Comparison of ENCODE assay signal across 8 cellular contexts in genomic region chr17:55238931-55239297, GRCh38. TPM values are rescaled to one million over a fixed set of nuclear protein-coding genes. Genes with fewer than 3 reads are reported as not detected.
A peak's percentile ranks its signal among the peaks of the same experiment; 100 is the strongest.
DNase-seq lines count a peak whose midpoint lies in the region; ATAC-seq and TF ChIP-seq lines count a peak whose summit lies in the region.

No MANE protein-coding gene starts in this region.

- H3K9me3 ChIP-seq in BLaER1 (no peaks in the 10 kb centered on the region; the same call in 1 of the 2 replicates), WERI-Rb-1 (ENCODE audit: severe bottlenecking) (no peaks in the 10 kb centered on the region)

- 0 out of 2 replicates have a peak, but pooled peaks have one; percentile 11 for TF ChIP-seq CTCF in WERI-Rb-1 (IDR thresholded peaks at IDR 0.05; ENCODE audit: low read depth, low read length)
- TF ChIP-seq CTCF in fibroblast of the aortic adventitia (IDR thresholded peaks at IDR 0.05; ENCODE audit: insufficient read depth, low read length), result no peak

- ATAC-seq in GM19438 (IDR thresholded peaks at IDR 0.05; ENCODE audit: low read depth, unreplicated experiment), result peak; percentile 33

- H3K36me3 ChIP-seq in BLaER1 (no peaks in the 10 kb centered on the region), WERI-Rb-1 (no peaks in the 10 kb centered on the region)

- no peaks in the 10 kb centered on the region for H4K20me1 ChIP-seq in BLaER1

- H3K4me3 ChIP-seq in BLaER1, result peak overlapping the region; percentile 63
- H3K4me3 ChIP-seq in Jurkat, Clone E6-1 (ENCODE audit: low read length), result peak overlapping the region; percentile 60
- H3K4me3 ChIP-seq in WERI-Rb-1 (ENCODE audit: low read depth, low read length), result peak overlapping the region; percentile 94
- peak overlapping the region; percentile 62 for H3K4me3 ChIP-seq in fibroblast of the aortic adventitia (ENCODE audit: low read depth, low read length)

- peak; percentile 7 for DNase-seq in Jurkat, Clone E6-1 (ENCODE audit: low read depth, low spot score)
- DNase-seq in WERI-Rb-1, result peak; percentile 65
- DNase-seq in fibroblast of the aortic adventitia (ENCODE audit: low read depth), result no peak
- DNase-seq in nucleus accumbens (lab: John Stamatoyannopoulos, UW), result peak in 44 of 56 donors; percentile 10 to 69 (median 42)
- DNase-seq in NCI-H187 treated with DMSO at 0.1 percent for 48 hours (lab: John Stamatoyannopoulos, UW), result no peak
- no peak for DNase-seq in stimulated activated CD8-positive, alpha-beta memory T cell treated with anti-CD3 and anti-CD28 coated beads, Interleukin-4, amount 100 ng/mL, for 48 hours

- no peak overlapping the region for H3K27ac ChIP-seq in BLaER1
- peak overlapping the region; percentile 65 for H3K27ac ChIP-seq in WERI-Rb-1

- H3K4me2 ChIP-seq in BLaER1, result peak overlapping the region; percentile 78

- peaks cover 29% of the 10 kb centered on the region for H3K4me1 ChIP-seq in BLaER1

- H3K27me3 ChIP-seq in BLaER1, result peaks cover 9% of the 10 kb centered on the region; the same call in 1 of the 2 replicates
- H3K27me3 ChIP-seq in WERI-Rb-1 (ENCODE audit: insufficient read depth, low read depth, severe bottlenecking), result no peaks in the 10 kb centered on the region

- no peak overlapping the region for H3K9ac ChIP-seq in BLaER1

RNA-seq across cellular contexts. Expression of gene HLF, which starts 25.8 kb away (rescaled TPM):
- polyA plus RNA-seq in Jurkat, Clone E6-1 (2012; ENCODE audit: insufficient read depth, insufficient read length), result 3.0 TPM
- total RNA-seq in fibroblast of the aortic adventitia (ENCODE audit: low replicate concordance), result 4.4 TPM in 1 of 2 replicates, not detected in the other

Comparison
In these comparisons a context has a peak if more than half of its experiments do, and no peak if none do; other contexts are left out.
1. DNase-seq: peak in Jurkat, Clone E6-1 (single experiment), WERI-Rb-1 (single experiment) and nucleus accumbens (44 of 56); none in fibroblast of the aortic adventitia (single experiment), NCI-H187 treated with DMSO at 0.1 percent for 48 hours (single experiment) and stimulated activated CD8-positive, alpha-beta memory T cell treated with anti-CD3 and anti-CD28 coated beads, Interleukin-4, amount 100 ng/mL, for 48 hours (single experiment).
2. Peak in every context shown above with its lines, with median percentiles within 50 percentile points of each other: H3K4me3 ChIP-seq.